Comparison of ENCODE assay signal across 8 cellular contexts in the genomic region with DNA sequence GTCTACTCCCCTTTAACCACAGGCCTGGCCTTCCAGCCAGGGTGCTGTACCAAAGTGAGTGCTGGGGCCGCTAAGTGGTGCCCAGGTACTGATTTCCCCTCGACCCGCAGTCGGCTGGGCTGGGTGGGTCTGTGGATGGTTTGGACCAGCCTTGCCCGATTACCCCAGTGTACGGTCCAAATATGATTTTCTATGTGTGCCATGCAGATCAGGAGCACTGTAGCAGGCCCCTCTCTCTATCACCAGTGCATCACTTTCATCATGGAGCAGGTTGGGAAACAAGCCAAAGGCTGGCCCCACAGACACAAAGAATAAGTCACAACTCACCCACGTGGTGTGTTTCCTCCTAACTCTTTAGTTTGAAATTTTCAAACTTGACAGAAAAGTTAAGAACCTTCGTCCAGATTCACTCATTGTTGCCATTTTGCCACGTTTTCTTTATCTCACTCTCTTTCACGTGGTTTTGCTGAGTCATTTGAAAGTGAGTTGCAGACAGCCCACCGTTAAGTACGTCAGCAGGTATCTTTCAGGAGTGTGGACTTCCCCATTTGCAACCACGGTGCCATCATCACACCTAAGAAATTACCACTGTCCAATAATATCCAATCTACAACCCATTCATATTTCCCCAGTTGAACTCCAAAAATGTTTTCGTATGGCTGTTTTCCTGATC. TPM values are rescaled to one million over a fixed set of nuclear protein-coding genes. Genes with fewer than 3 reads are reported as not detected.
DNase-seq lines count a peak whose midpoint lies in the region; ATAC-seq, FAIRE-seq and TF ChIP-seq lines count a peak whose summit lies in the region.

No MANE protein-coding gene starts in this region.

- BruUV-seq in HepG2 (replicated peaks; lab: Mats Ljungman, UMichigan): no TSS peak

- no peak overlapping the region for H3K9ac ChIP-seq in SK-N-SH
- H3K9ac ChIP-seq in HepG2 (ENCODE audit: insufficient read depth, low read depth, low read length): no peak overlapping the region

- no peaks in the 10 kb centered on the region for H3F3A ChIP-seq in SK-N-SH (replicated peaks; ENCODE audit: insufficient read depth)

- no peaks in the 10 kb centered on the region for H3K9me2 ChIP-seq in SK-N-SH

- no peaks in the 10 kb centered on the region for H3K27me3 ChIP-seq in SK-N-SH (ENCODE audit: insufficient read depth)
- no peaks in the 10 kb centered on the region for H3K27me3 ChIP-seq in HepG2 (ENCODE audit: control insufficient read depth in 1 of 2, insufficient read depth in 2 of 2, low read length in 2 of 2)

- H3K9me3 ChIP-seq in SK-N-SH (no peaks in the 10 kb centered on the region), HepG2 (ENCODE audit: low read length) (no peaks in the 10 kb centered on the region)

- no peak for TF ChIP-seq RAD21 in SK-N-SH (IDR thresholded peaks at IDR 0.05; ENCODE audit: low read length)
- no peak for TF ChIP-seq RAD21 in HepG2 (CRISPR knock-in tag; IDR thresholded peaks at IDR 0.05)

- CTCF ChIA-PET in SK-N-SH (lab: Yijun Ruan, JAX) (interaction anchor here (1.2 kb wide), 1 partner anchor 10 kb away, joined by 3 read pairs; no protein-coding TSS in a partner anchor), HepG2 (lab: Yijun Ruan, JAX; ENCODE audit: low intra/inter-chr PET ratio, low total read pairs) (no interaction called here)

- H3K4me2 ChIP-seq in SK-N-SH: peak overlapping the region; percentile 59; the same call in 1 of the 2 replicates
- peak overlapping the region; percentile 28; the same call in 1 of the 2 replicates for H3K4me2 ChIP-seq in HepG2 (ENCODE audit: low read depth, low read length)

- in situ Hi-C loops in HepG2 (cut with HindIII; ENCODE audit: extremely low pct_ligation_motif_present, low pct_unique_long_range_greater_than_20kb): no loop called here

- 90% methylated on average over 8 of the region's 14 CpGs for WGBS in SK-N-SH (ENCODE audit: low lambda C conversion rate)
- 57% methylated on average over 14 of the region's 14 CpGs for WGBS in HepG2 (ENCODE audit: low lambda C conversion rate)

- no peak for FAIRE-seq in HepG2 (lab: Jason Lieb, UNC)

- H3K4me1 ChIP-seq in SK-N-SH (ENCODE audit: control insufficient read depth in 1 of 2, insufficient read depth in 2 of 2, low read depth in 1 of 2, low read length in 1 of 2) (peaks cover 18 to 29% of the 10 kb centered on the region in 2 experiments; a peak in 3 of 4 replicates), HepG2 (ENCODE audit: insufficient read depth, low read length) (peaks cover 74% of the 10 kb centered on the region)

- no peaks in the 10 kb centered on the region for H4K20me1 ChIP-seq in SK-N-SH (ENCODE audit: insufficient read depth)
- peaks cover 4% of the 10 kb centered on the region; the same call in 1 of the 2 replicates for H4K20me1 ChIP-seq in HepG2 (ENCODE audit: insufficient read depth, low read length)

- ATAC-seq in SK-N-SH treated with all-trans-retinoic acid at 6 μM for 48 hours (no peak), HG03060 (IDR thresholded peaks at IDR 0.05; ENCODE audit: low read depth, unreplicated experiment) (peak; percentile 85), HepG2 (no peak; the same call in 2 of the 3 replicates), omental fat pad (ENCODE audit: low FRiP score) (no peak)

- DNase-seq in SK-N-SH: no peak
- DNase-seq in activated CD8-positive, alpha-beta memory T cell treated with anti-CD3 and anti-CD28 coated beads, Interleukin-2, amount 50 U/mL, for 24 hours (ENCODE audit: extremely low read depth): peak; percentile 39
- DNase-seq in HepG2 (ENCODE audit: low spot score): peak; percentile 52
- no peak for DNase-seq in anterior cingulate cortex (lab: John Stamatoyannopoulos, UW)
- DNase-seq in omental fat pad (ENCODE audit: low spot score): no peak
- DNase-seq in SW 1271 (lab: John Stamatoyannopoulos, UW): no peak

- H2AFZ ChIP-seq in SK-N-SH (ENCODE audit: low read depth) (no peak overlapping the region), HepG2 (ENCODE audit: low read length) (no peak overlapping the region)

- H3K36me3 ChIP-seq in SK-N-SH (replicated peaks in 1 of 2; ENCODE audit: control insufficient read depth in 1 of 2, insufficient read depth in 2 of 2, low read length in 1 of 2): no peaks in the 10 kb centered on the region
- H3K36me3 ChIP-seq in HepG2 (replicated peaks in 1 of 2; ENCODE audit: control insufficient read depth in 1 of 2, insufficient read depth in 2 of 2, low read length in 2 of 2): no peaks in the 10 kb centered on the region; a peak in 2 of 5 replicates

- H3K4me3 ChIP-seq in SK-N-SH (ENCODE audit: low read depth in 2 of 2, low read length in 1 of 2): no peak overlapping the region
- H3K4me3 ChIP-seq in HepG2 (replicated peaks in 1 of 3; ENCODE audit: insufficient read depth in 1 of 3, low read depth in 2 of 3, low read length in 3 of 3): no peak overlapping the region

- no peak for TF ChIP-seq POLR2A in HepG2 (IDR thresholded peaks at IDR 0.05; ENCODE audit: insufficient read depth in 1 of 2, low read depth in 2 of 2, low read length in 2 of 2)

- POLR2A ChIA-PET in SK-N-SH (lab: Yijun Ruan, JAX) (interaction anchor here (0.6 kb wide), 1 partner anchor 36 kb away, joined by 3 read pairs; no protein-coding TSS in a partner anchor), HepG2 (lab: Yijun Ruan, JAX) (interaction anchor here (1.4 to 5.1 kb wide), 4 partner anchors 17 to 39 kb away, joined by 4 to 41 read pairs (median 4); a partner anchor contains a TSS)

- no peak for TF ChIP-seq CTCF in SK-N-SH (IDR thresholded peaks at IDR 0.05)
- TF ChIP-seq CTCF in HepG2 (CRISPR knock-in tag; IDR thresholded peaks at IDR 0.05): no peak
- no peak for TF ChIP-seq CTCF in omental fat pad (IDR thresholded peaks at IDR 0.05)

- intact Hi-C loops in HepG2 (cut with micrococcal nuclease; ENCODE audit: unreplicated experiment): loop anchor here (1.0 to 5.0 kb wide), 2 partner anchors 16 to 36 kb away; a partner anchor contains a TSS

- TF ChIP-seq EP300 in SK-N-SH (IDR thresholded peaks at IDR 0.05; ENCODE audit: borderline replicate concordance in 1 of 2, low read depth in 1 of 2, low read length in 1 of 2) (no peak), HepG2 (IDR thresholded peaks at IDR 0.05; ENCODE audit: low read depth in 2 of 2, low read length in 2 of 2) (no peak), HepG2 (CRISPR knock-in tag; IDR thresholded peaks at IDR 0.05; ENCODE audit: borderline replicate concordance) (no peak)

- no peak overlapping the region for H3K27ac ChIP-seq in SK-N-SH (ENCODE audit: low read depth in 2 of 2, low read length in 1 of 2)
- peak overlapping the region; percentile 59 for H3K27ac ChIP-seq in HepG2 (ENCODE audit: extremely low read length, insufficient read depth, low read length)

- H3K79me2 ChIP-seq in SK-N-SH (ENCODE audit: insufficient read depth) (no peaks in the 10 kb centered on the region; the same call in 1 of the 2 replicates), HepG2 (ENCODE audit: insufficient read depth, low read length) (peaks cover 25% of the 10 kb centered on the region)

TF ChIP-seq in SK-N-SH, 30 proteins besides CTCF, POLR2A, EP300 and RAD21 (continues in another document):
- TF ChIP-seq, protein P1, sequence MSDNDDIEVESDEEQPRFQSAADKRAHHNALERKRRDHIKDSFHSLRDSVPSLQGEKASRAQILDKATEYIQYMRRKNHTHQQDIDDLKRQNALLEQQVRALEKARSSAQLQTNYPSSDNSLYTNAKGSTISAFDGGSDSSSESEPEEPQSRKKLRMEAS (IDR thresholded peaks at IDR 0.05; ENCODE audit: low read depth): no peak
- no peak for TF ChIP-seq SIN3A (IDR thresholded peaks at IDR 0.05; ENCODE audit: borderline replicate concordance, low read depth, low read length)

TF ChIP-seq in SK-N-SH treated with all-trans-retinoic acid at 6 μM for 48 hours, 23 proteins besides CTCF, POLR2A, EP300 and RAD21 (continues in another document):
- no peak for TF ChIP-seq ZFP3 (CRISPR knock-in tag; IDR thresholded peaks at IDR 0.05)
- no peak for TF ChIP-seq ZC3H10 (CRISPR knock-in tag; IDR thresholded peaks at IDR 0.05)
- no peak for TF ChIP-seq ESRRG (CRISPR knock-in tag; IDR thresholded peaks at IDR 0.05)
- no peak for TF ChIP-seq PPARA (CRISPR knock-in tag; IDR thresholded peaks at IDR 0.05; ENCODE audit: borderline replicate concordance)
- no peak for TF ChIP-seq ZFP30 (CRISPR knock-in tag; IDR thresholded peaks at IDR 0.05)

TF ChIP-seq in HepG2, 621 proteins besides CTCF, POLR2A, EP300 and RAD21 (continues in another document):
- peak; percentile 59; the same call in 1 of the 2 replicates for TF ChIP-seq ZBTB21 (CRISPR knock-in tag; IDR thresholded peaks at IDR 0.05)
- TF ChIP-seq ZMYM3 (CRISPR knock-in tag; IDR thresholded peaks at IDR 0.05): no peak
- no peak for TF ChIP-seq ZNF430 (CRISPR knock-in tag; IDR thresholded peaks at IDR 0.05)
- peak; percentile 41; the same call in 1 of the 2 replicates for TF ChIP-seq CHD4 (IDR thresholded peaks at IDR 0.05; ENCODE audit: borderline replicate concordance, low read length)

RNA-seq across cellular contexts. Expression of a gene that starts 37.0 kb away (rescaled TPM):
- 2.4 and 2.7 TPM in 2 replicates for polyA plus RNA-seq in SK-N-SH (2012; rRNA removed)
- 2.0 and 2.1 TPM in 2 replicates for polyA plus RNA-seq in SK-N-SH (2012; cell fraction: cytosol; rRNA removed)
- polyA plus RNA-seq in SK-N-SH (2012; cell fraction: nucleus; rRNA removed): 8.4 and 9.2 TPM in 2 replicates
- 15.0 and 20.6 TPM in 2 replicates for total RNA-seq in HepG2 (2016; rRNA removed; fragmentation: Illumina TruSeq; extraction: Trizol)
- total RNA-seq in HepG2 (2016; cell fraction: cytosol; rRNA removed; fragmentation: Illumina TruSeq; extraction: Trizol; ENCODE audit: low read depth): 7.6 and 7.9 TPM in 2 replicates
- total RNA-seq in HepG2 (2016; cell fraction: insoluble cytoplasmic fraction; rRNA removed; fragmentation: Illumina TruSeq; extraction: Trizol): 12.0 and 18.4 TPM in 2 replicates
- total RNA-seq in HepG2 (2016; cell fraction: membrane; rRNA removed; fragmentation: Illumina TruSeq; extraction: Trizol): 15.9 and 16.0 TPM in 2 replicates
- 9.6 and 12.6 TPM in 2 replicates for total RNA-seq in HepG2 (2016; cell fraction: nucleus; rRNA removed; fragmentation: Illumina TruSeq; extraction: Trizol)
- 4.7 and 5.8 TPM in 2 replicates for polyA plus RNA-seq in HepG2 (2011; rRNA removed)
- polyA plus RNA-seq in HepG2 (2011; cell fraction: cytosol; rRNA removed): 4.2 and 5.3 TPM in 2 replicates
- polyA plus RNA-seq in HepG2 (2011; cell fraction: nucleus; rRNA removed): 9.8 and 12.1 TPM in 2 replicates
- 18.0 and 18.4 TPM in 2 replicates for polyA plus RNA-seq in HepG2 (2012)
- polyA plus RNA-seq in HepG2 (2016; cell fraction: cytosol; fragmentation: Illumina TruSeq; extraction: Trizol; ENCODE audit: low read depth): 4.1 and 5.2 TPM in 2 replicates
- polyA plus RNA-seq in HepG2 (2016; cell fraction: insoluble cytoplasmic fraction; fragmentation: Illumina TruSeq; extraction: Trizol; ENCODE audit: low read depth): 18.4 and 27.3 TPM in 2 replicates
- polyA plus RNA-seq in HepG2 (2016; cell fraction: membrane; fragmentation: Illumina TruSeq; extraction: Trizol; ENCODE audit: low read depth): 13.8 and 17.5 TPM in 2 replicates
- 30.8 and 43.0 TPM in 2 replicates for polyA plus RNA-seq in HepG2 (2016; cell fraction: nucleus; fragmentation: Illumina TruSeq; extraction: Trizol; ENCODE audit: insufficient read depth, low read depth)
- polyA minus RNA-seq in HepG2 (2011; rRNA and poly(A)+ RNA removed; ENCODE audit: low replicate concordance): 14.3 and 17.4 TPM in 2 replicates
- 7.8 and 14.2 TPM in 2 replicates for polyA minus RNA-seq in HepG2 (2011; cell fraction: cytosol; rRNA and poly(A)+ RNA removed)
- 5.2 and 7.0 TPM in 2 replicates for polyA minus RNA-seq in HepG2 (2011; cell fraction: nucleus; rRNA and poly(A)+ RNA removed)
- 10 to 100 TPM in 1 of 4 donors, 1 to 10 TPM in 3; 5.4 to 13.9 (median 7.0) TPM for total RNA-seq in omental fat pad

Comparison
In these comparisons a context has a peak if more than half of its experiments do, and no peak if none do; other contexts are left out.
1. DNase-seq: peak in activated CD8-positive, alpha-beta memory T cell treated with anti-CD3 and anti-CD28 coated beads, Interleukin-2, amount 50 U/mL, for 24 hours (single experiment) and HepG2 (single experiment); none in SK-N-SH (single experiment), anterior cingulate cortex (0 of 58), omental fat pad (single experiment) and SW 1271 (0 of 2).